Comparison of ENCODE assay signal across 17 cellular contexts in genomic region chr3:53318522-53318921, GRCh38. TPM values are rescaled to one million over a fixed set of nuclear protein-coding genes. Genes with fewer than 3 reads are reported as not detected.
DNase-seq lines count a peak whose midpoint lies in the region; ATAC-seq and TF ChIP-seq lines count a peak whose summit lies in the region.
"Had no signal": no experiment of that assay in that cellular context is flagged by ENCODE, and none has a peak within 500 bp of the region (broad histone marks: within the 10 kb centered on the region; RNA-seq: fewer than 3 reads in every experiment).

No MANE protein-coding gene starts in this region.

- peaks cover 2% of the 10 kb centered on the region for H3K36me3 ChIP-seq in BJ (ENCODE audit: control insufficient read depth, insufficient read depth, low read length)

- CTCF ChIA-PET in BJ (lab: Yijun Ruan, JAX): interaction anchor here (1.2 to 1.9 kb wide), 2 partner anchors 18 to 123 kb away, joined by 3 to 6 read pairs; no protein-coding TSS in a partner anchor

- intact Hi-C loops in sciatic nerve (cut with DNase I): no loop called here

- TF ChIP-seq CTCF in BJ (IDR thresholded peaks at IDR 0.05; ENCODE audit: insufficient read depth, low read depth, low read length): no peak

- H3K27me3 ChIP-seq in BJ (ENCODE audit: control insufficient read depth, insufficient read depth, low read length): no peaks in the 10 kb centered on the region

- POLR2A ChIA-PET in BJ (lab: Charles Lee): no interaction called here

- no peak overlapping the region for H3K4me3 ChIP-seq in BJ (ENCODE audit: low read depth, low read length)

- DNase-seq in BJ (ENCODE audit: low read depth) (peak; percentile 47), M059J (ENCODE audit: low read depth) (peak; percentile 19), fibroblast of gingiva (ENCODE audit: low read depth) (peak; percentile 60), sciatic nerve (ENCODE audit: low spot score) (no peak), A172 (ENCODE audit: low spot score) (no peak), 8988T (no peak), cerebellar nuclear complex (lab: John Stamatoyannopoulos, UW) (no peak), glomerular visceral epithelial cell (ENCODE audit: extremely low spot score) (no peak)
- DNase-seq: activated CD4-positive, alpha-beta T cell treated with anti-CD3 and anti-CD28 coated beads, Interleukin-2, amount 50 U/mL, for 1 hour; activated T-cell treated with anti-CD3 and anti-CD28 coated beads, Interleukin-2, amount 50 U/mL, for 1 hour; CD4-positive, CD25-positive, alpha-beta regulatory T cell; DMS79 treated with DMSO at 0.1 percent for 48 hours; head of caudate nucleus; islet precursor cell; mesendoderm; NCI-H2171 had no signal

- peak; percentile 78 for ATAC-seq in sciatic nerve
- ATAC-seq: Panc1 had no signal

RNA-seq across cellular contexts. Expression of gene DCP1A, which starts 28.8 kb away (rescaled TPM):
- polyA plus RNA-seq in BJ (2011; rRNA removed): 22.4 and 34.0 TPM in 2 replicates
- polyA minus RNA-seq in BJ (2011; rRNA and poly(A)+ RNA removed): 29.9 and 61.3 TPM in 2 replicates
- 9.0 and 16.5 TPM in 2 replicates for total RNA-seq in M059J (2014; rRNA removed; shearing (Covaris generic))
- total RNA-seq in sciatic nerve: 30.8 TPM
- 13.8 and 14.4 TPM in 2 replicates for total RNA-seq in A172 (2014; rRNA removed; shearing (Covaris generic))

Comparison
In these comparisons a context has a peak if more than half of its experiments do, and no peak if none do; other contexts are left out.
1. DNase-seq: peak in BJ (single experiment), M059J (single experiment) and fibroblast of gingiva (single experiment); none in sciatic nerve (single experiment), A172 (single experiment), 8988T (single experiment), cerebellar nuclear complex (0 of 2) and glomerular visceral epithelial cell (single experiment).